In the genomic region with DNA sequence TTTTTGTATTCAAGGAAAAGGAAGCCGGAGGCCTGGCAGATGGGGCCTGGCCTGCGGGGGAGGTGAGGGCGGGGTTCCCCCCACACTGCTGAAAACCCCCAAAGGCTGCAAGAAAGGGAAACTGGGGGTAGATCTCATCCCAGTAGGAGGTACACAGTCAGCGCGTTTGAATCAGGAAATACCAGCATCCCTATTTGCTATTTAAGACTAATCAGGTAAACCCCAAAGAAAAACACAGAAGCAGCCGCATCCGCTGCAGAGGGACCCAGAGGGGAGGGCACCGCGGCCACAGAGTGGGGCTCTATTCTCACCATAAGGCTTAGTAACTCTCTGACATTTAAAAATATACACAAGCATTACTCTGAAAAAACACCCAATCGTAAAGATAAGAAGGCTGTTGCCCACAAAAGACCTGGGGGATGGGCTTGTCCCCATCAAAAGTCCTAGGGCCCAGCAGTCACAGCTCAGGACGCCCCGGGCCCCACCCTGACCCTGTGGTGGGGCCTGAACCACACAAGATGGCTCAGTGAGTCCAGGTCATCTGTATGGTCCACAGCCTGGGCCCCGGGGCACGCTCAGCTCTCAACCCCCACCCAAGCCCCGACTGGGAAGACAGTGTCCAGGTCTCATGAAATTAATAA, we compare ENCODE assay signal across 11 cellular contexts. TPM values are rescaled to one million over a fixed set of nuclear protein-coding genes. Genes with fewer than 3 reads are reported as not detected.
DNase-seq lines count a peak whose midpoint lies in the region; ATAC-seq lines count a peak whose summit lies in the region.
"Had no signal": no experiment of that assay in that cellular context is flagged by ENCODE, and none has a peak within 500 bp of the region (broad histone marks: within the 10 kb centered on the region; RNA-seq: fewer than 3 reads in every experiment).

No MANE protein-coding gene starts in this region.

- H3K27me3 ChIP-seq in NT2/D1 (ENCODE audit: insufficient read depth, insufficient read length): no peaks in the 10 kb centered on the region

- no peak overlapping the region for H3K4me3 ChIP-seq in NT2/D1 (ENCODE audit: insufficient read length, low read depth)
- H3K4me3 ChIP-seq: lung, psoas muscle had no signal

- H3K9me3 Mint-ChIP-seq in activated naive CD4-positive, alpha-beta T cell treated with anti-CD3 and anti-CD28 coated beads, Interleukin-2, amount 50 U/mL, for 72 hours: peaks cover 6 to 7% of the 10 kb centered on the region in 2 donors

- H3K27ac Mint-ChIP-seq in activated naive CD4-positive, alpha-beta T cell treated with anti-CD3 and anti-CD28 coated beads, Interleukin-2, amount 50 U/mL, for 72 hours: peak overlapping the region; percentile 24 to 45

- H3K36me3 Mint-ChIP-seq in activated naive CD4-positive, alpha-beta T cell treated with anti-CD3 and anti-CD28 coated beads, Interleukin-2, amount 50 U/mL, for 72 hours: no peaks in the 10 kb centered on the region

- DNase-seq in activated T-cell treated with anti-CD3 and anti-CD28 coated beads for 24 hours (ENCODE audit: low read depth) (peak; percentile 15), activated T-cell treated with anti-CD3 and anti-CD28 coated beads for 4 hours (no peak), NT2/D1 (ENCODE audit: low read depth, low spot score) (no peak), NCI-H510A treated with DMSO at 0.1 percent for 48 hours (lab: John Stamatoyannopoulos, UW) (no peak), NCI-H524 (lab: John Stamatoyannopoulos, UW) (no peak)
- DNase-seq in activated naive CD4-positive, alpha-beta T cell treated with anti-CD3 and anti-CD28 coated beads, Interleukin-2, amount 50 U/mL, for 72 hours (ENCODE audit: low spot score in 2 of 2): peak in 1 of 2 donors; percentile 62
- DNase-seq in stimulated activated CD8-positive, alpha-beta memory T cell treated with anti-CD3 and anti-CD28 coated beads, Interleukin-7, amount 100 ng/mL, for 48 hours (ENCODE audit: extremely low read depth in 1 of 2, low read depth in 1 of 2): peak; percentile 8 to 25

- no peaks in the 10 kb centered on the region; the same call in 1 of the 2 replicates for H3K9me3 ChIP-seq in NT2/D1 (ENCODE audit: insufficient read depth, low read length)
- H3K9me3 ChIP-seq: psoas muscle had no signal

- peaks cover 20% of the 10 kb centered on the region for H3K36me3 ChIP-seq in NT2/D1 (ENCODE audit: insufficient read depth, insufficient read length, low read length)

- peak overlapping the region; percentile 56 for H3K9ac ChIP-seq in NT2/D1 (ENCODE audit: insufficient read length, low read depth)

- ATAC-seq in activated naive CD4-positive, alpha-beta T cell treated with anti-CD3 and anti-CD28 coated beads, Interleukin-2, amount 50 U/mL, for 72 hours: peak; percentile 41 to 81
- ATAC-seq in HG02571 (IDR thresholded peaks at IDR 0.05; ENCODE audit: unreplicated experiment): no peak

- H3K4me1 ChIP-seq in NT2/D1 (ENCODE audit: insufficient read depth, insufficient read length): peaks cover 20% of the 10 kb centered on the region
- H3K4me1 ChIP-seq: psoas muscle had no signal

RNA-seq across cellular contexts. Expression of a gene that starts 31.2 kb away (rescaled TPM):
- under 1 TPM in 1 of 2 donors, not detected in 1; 0.33 TPM for total RNA-seq in activated naive CD4-positive, alpha-beta T cell treated with anti-CD3 and anti-CD28 coated beads, Interleukin-2, amount 50 U/mL, for 72 hours
- total RNA-seq: glomerular endothelial cell had no signal

RNA-seq across cellular contexts. Expression of a gene that starts 57.6 kb away (rescaled TPM):
- 1 to 10 TPM in 1 of 2 donors, under 1 TPM in 1; 0.14 to 3.1 TPM for total RNA-seq in activated naive CD4-positive, alpha-beta T cell treated with anti-CD3 and anti-CD28 coated beads, Interleukin-2, amount 50 U/mL, for 72 hours

Comparison
In these comparisons a context has a peak if more than half of its experiments do, and no peak if none do; other contexts are left out.
1. DNase-seq: peak in activated T-cell treated with anti-CD3 and anti-CD28 coated beads for 24 hours (single experiment) and stimulated activated CD8-positive, alpha-beta memory T cell treated with anti-CD3 and anti-CD28 coated beads, Interleukin-7, amount 100 ng/mL, for 48 hours (2 of 2); none in activated T-cell treated with anti-CD3 and anti-CD28 coated beads for 4 hours (single experiment), NT2/D1 (single experiment), NCI-H510A treated with DMSO at 0.1 percent for 48 hours (single experiment) and NCI-H524 (0 of 2).